In the genomic region with DNA sequence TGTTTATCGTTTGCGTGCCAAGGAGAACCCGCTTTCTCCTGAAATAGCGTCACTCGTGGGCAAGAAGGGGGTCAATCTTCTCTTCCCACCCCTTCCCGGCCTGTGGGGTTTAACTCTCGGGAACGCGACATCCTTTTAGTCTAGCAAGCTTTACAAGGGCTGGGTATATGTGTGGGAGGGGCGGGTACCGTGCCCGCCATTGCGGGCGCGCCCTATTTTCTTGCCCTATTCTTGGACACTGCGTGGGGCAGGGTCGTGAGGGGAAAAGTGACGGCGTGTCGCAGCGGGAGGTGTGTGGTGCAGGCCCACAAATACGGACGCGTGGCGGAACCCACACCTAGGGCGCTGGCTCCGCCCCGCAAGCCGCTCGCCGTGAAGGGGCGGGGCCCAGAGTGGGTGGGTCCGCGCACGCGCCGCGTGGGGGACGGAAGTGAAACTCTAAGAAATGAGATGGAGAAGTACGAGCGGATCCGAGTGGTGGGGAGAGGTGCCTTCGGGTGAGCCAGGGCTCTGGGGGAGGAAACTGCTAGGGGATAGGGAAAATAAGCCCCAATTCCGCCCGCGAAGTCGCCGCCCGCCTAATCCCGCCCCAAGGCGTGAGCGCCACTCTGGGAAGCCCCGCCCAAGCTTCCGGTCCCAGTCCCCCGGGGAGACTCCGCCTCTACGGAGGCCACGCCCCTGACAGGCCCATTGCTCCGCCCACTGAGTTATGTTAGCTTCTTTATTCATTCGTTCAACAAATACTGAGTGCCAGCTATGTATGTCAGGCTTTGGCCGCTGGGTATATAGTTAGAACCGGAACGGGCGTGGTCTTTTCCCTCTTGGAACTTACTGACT, we compare ENCODE assay signal across 8 cellular contexts. TPM values are rescaled to one million over a fixed set of nuclear protein-coding genes. Genes with fewer than 3 reads are reported as not detected.
DNase-seq lines count a peak whose midpoint lies in the region; ATAC-seq and TF ChIP-seq lines count a peak whose summit lies in the region.

A gene (plus strand): TSS at position 425 of the 837 bp plus-strand sequence. CDS start 26 bp downstream, at position 451.

- ATAC-seq in HG03378 (IDR thresholded peaks at IDR 0.05; ENCODE audit: unreplicated experiment) = peak; percentile 34
- ATAC-seq in left colon = peak; percentile 63

- peak; percentile 66 for TF ChIP-seq POLR2A in GM19193 (IDR thresholded peaks at IDR 0.05; ENCODE audit: extremely low read depth, insufficient read depth, insufficient read length)

- intact Hi-C loops in left colon (cut with DNase I, micrococcal nuclease) = no loop called here

- H3K27ac ChIP-seq in cingulate gyrus (ENCODE audit: low read depth, low read length) = peak within 1 kb of the TSS; percentile 94

- DNase-seq in Ammon's horn (ENCODE audit: low spot score) = peak; percentile 95
- peak; percentile 87 for DNase-seq in NCI-H524 treated with DMSO at 0.1 percent for 48 hours (lab: John Stamatoyannopoulos, UW)
- peak; percentile 97 to 98 for DNase-seq in activated CD4-positive, alpha-beta T cell treated with anti-CD3 and anti-CD28 coated beads for 4 hours
- DNase-seq in left colon = peak; percentile 96 to 99
- DNase-seq in stimulated activated CD4-positive, alpha-beta T cell treated with anti-CD3 and anti-CD28 coated beads, Interleukin-1b, Interleukin-23, amount 100 ng/mL, for 1 hour (ENCODE audit: low read depth in 2 of 2) = peak; percentile 94 to 98

RNA-seq across cellular contexts. Expression of the gene that starts here (rescaled TPM):
- total RNA-seq in left colon = 1 to 10 TPM; 5.6 to 5.7 TPM

Comparison
In these comparisons a context has a peak if more than half of its experiments do, and no peak if none do; other contexts are left out.
1. Peak in every context shown above with its lines: DNase-seq, ATAC-seq and H3K27ac ChIP-seq.